In the genomic region with DNA sequence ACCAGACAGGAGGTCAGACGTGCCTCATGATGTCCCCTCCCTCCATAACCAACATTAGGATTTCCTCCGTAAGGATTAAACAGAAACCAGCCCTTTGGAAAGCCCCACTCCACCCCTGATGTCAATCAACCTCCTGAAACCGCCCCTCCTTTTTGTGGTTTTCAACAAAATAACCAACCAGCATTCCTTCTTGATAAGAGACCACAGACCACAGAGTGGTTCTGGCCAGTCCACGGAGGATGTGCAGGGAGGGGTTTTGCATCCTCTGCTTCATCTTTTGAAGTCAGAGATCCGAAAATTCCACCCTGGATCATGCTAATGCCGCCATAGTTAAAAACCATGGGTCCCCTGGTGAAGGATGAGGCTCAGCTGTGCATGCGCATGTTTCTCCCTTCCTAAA, we compare ENCODE assay signal across 9 cellular contexts.
A peak's percentile ranks its signal among the peaks of the same experiment; 100 is the strongest.
DNase-seq lines count a peak whose midpoint lies in the region; ATAC-seq and TF ChIP-seq lines count a peak whose summit lies in the region.
"Had no signal": no experiment of that assay in that cellular context is flagged by ENCODE, and none has a peak within 500 bp of the region (broad histone marks: within the 10 kb centered on the region; RNA-seq: fewer than 3 reads in every experiment).

No MANE protein-coding gene starts in this region.

- no peak overlapping the region for H3K4me3 ChIP-seq in fibroblast of pulmonary artery (replicated peaks; ENCODE audit: low read depth, low read length)

- TF ChIP-seq CTCF in fibroblast of pulmonary artery (IDR thresholded peaks at IDR 0.05; ENCODE audit: low read length, missing control alignments), result no peak
- TF ChIP-seq CTCF in endothelial cell (IDR thresholded peaks at IDR 0.05; ENCODE audit: unreplicated experiment), result no peak

- no peak overlapping the region for H3K27ac Mint-ChIP-seq in endothelial cell (ENCODE audit: unreplicated experiment)

- no peaks in the 10 kb centered on the region for H3K9me3 Mint-ChIP-seq in endothelial cell (ENCODE audit: unreplicated experiment)

- H3K4me3 Mint-ChIP-seq in endothelial cell (ENCODE audit: unreplicated experiment), result no peak overlapping the region

- DNase-seq in CMK (ENCODE audit: low read depth) (peak; percentile 64), RPMI8226 (peak; percentile 35), fibroblast of pulmonary artery (ENCODE audit: low read depth) (peak; percentile 66), endothelial cell (ENCODE audit: low spot score) (no peak), cerebellar nuclear complex (lab: John Stamatoyannopoulos, UW) (no peak)
- DNase-seq: NCI-H1694 treated with DMSO at 0.1 percent for 48 hours had no signal

- peak; percentile 45 for ATAC-seq in HG02610 (IDR thresholded peaks at IDR 0.05; ENCODE audit: unreplicated experiment)
- no peak for ATAC-seq in GM21423 (IDR thresholded peaks at IDR 0.05; ENCODE audit: unreplicated experiment)
- no peak for ATAC-seq in HG03521 (IDR thresholded peaks at IDR 0.05; ENCODE audit: unreplicated experiment)

- H3K4me1 Mint-ChIP-seq in endothelial cell (ENCODE audit: unreplicated experiment), result peaks cover 7% of the 10 kb centered on the region

- H3K27me3 Mint-ChIP-seq in endothelial cell (ENCODE audit: unreplicated experiment), result peaks cover 2% of the 10 kb centered on the region

- no peaks in the 10 kb centered on the region for H3K36me3 Mint-ChIP-seq in endothelial cell (ENCODE audit: low read depth, unreplicated experiment)

Comparison
In these comparisons a context has a peak if more than half of its experiments do, and no peak if none do; other contexts are left out.
1. DNase-seq: peak in CMK (single experiment), RPMI8226 (single experiment) and fibroblast of pulmonary artery (single experiment); none in endothelial cell (single experiment) and cerebellar nuclear complex (0 of 2).